ENCODE assay signal across 10 cellular contexts in the genomic region with DNA sequence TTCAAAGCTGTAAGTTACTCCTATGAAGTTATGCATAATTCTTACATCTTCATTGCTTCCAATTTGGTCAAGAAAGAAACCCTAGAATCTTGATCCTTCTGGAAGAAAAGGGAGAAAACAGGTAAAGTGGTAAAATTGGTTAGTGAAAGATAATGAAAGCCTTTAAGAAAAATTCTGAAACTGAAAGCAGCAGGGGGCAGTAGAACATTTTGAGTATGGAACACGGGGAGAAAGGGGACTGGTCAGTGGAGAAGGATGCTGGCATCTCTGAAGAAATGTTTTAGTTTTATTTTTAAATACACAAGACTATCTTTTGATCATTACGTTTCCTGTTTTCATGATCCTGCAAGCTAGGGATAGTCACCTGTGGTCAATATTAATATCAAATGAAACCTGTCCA. TPM values are rescaled to one million over a fixed set of nuclear protein-coding genes. Genes with fewer than 3 reads are reported as not detected.
DNase-seq lines count a peak whose midpoint lies in the region; ATAC-seq and TF ChIP-seq lines count a peak whose summit lies in the region.
"Had no signal": no experiment of that assay in that cellular context is flagged by ENCODE, and none has a peak within 500 bp of the region (broad histone marks: within the 10 kb centered on the region; RNA-seq: fewer than 3 reads in every experiment).

No MANE protein-coding gene starts in this region.

- peak; percentile 39 for TF ChIP-seq CTCF in cardiac fibroblast (IDR thresholded peaks at IDR 0.05; ENCODE audit: low read depth, low read length)
- TF ChIP-seq CTCF in neural progenitor cell (IDR thresholded peaks at IDR 0.05): peak; percentile 14

- no peak overlapping the region for H3K4me2 ChIP-seq in neural progenitor cell

- H3K4me3 ChIP-seq in cardiac fibroblast (replicated peaks in 1 of 2; ENCODE audit: low read depth in 2 of 2, low read length in 2 of 2) (no peak overlapping the region), neural progenitor cell (no peak overlapping the region)

- no peaks in the 10 kb centered on the region for H3K79me2 ChIP-seq in neural progenitor cell (ENCODE audit: low read depth)

- H2AFZ ChIP-seq in neural progenitor cell (replicated peaks): no peak overlapping the region

- H3K27me3 Mint-ChIP-seq in neural progenitor cell (ENCODE audit: insufficient read depth, low read depth): no peaks in the 10 kb centered on the region
- no peaks in the 10 kb centered on the region for H3K27me3 Mint-ChIP-seq in stimulated activated naive CD8-positive, alpha-beta T cell treated with anti-CD3 and anti-CD28 coated beads, Interleukin-15, amount 100 ng/mL, for 72 hours
- no peaks in the 10 kb centered on the region for H3K27me3 Mint-ChIP-seq in activated T-cell treated with anti-CD3 and anti-CD28 coated beads, Interleukin-2, amount 50 U/mL, for 4 hours (ENCODE audit: low read depth)

- H3K27me3 ChIP-seq in neural progenitor cell: no peaks in the 10 kb centered on the region

- no peaks in the 10 kb centered on the region for H3K36me3 ChIP-seq in neural progenitor cell

- H3K9me3 Mint-ChIP-seq in neural progenitor cell: peaks cover 8% of the 10 kb centered on the region
- H3K9me3 Mint-ChIP-seq in stimulated activated naive CD8-positive, alpha-beta T cell treated with anti-CD3 and anti-CD28 coated beads, Interleukin-15, amount 100 ng/mL, for 72 hours: peaks cover 13 to 21% of the 10 kb centered on the region in 2 donors
- H3K9me3 Mint-ChIP-seq in activated T-cell treated with anti-CD3 and anti-CD28 coated beads, Interleukin-2, amount 50 U/mL, for 4 hours: no peaks in the 10 kb centered on the region

- no peaks in the 10 kb centered on the region for H4K20me1 ChIP-seq in neural progenitor cell (ENCODE audit: low read depth)

- no peak overlapping the region for H3K4me3 Mint-ChIP-seq in neural progenitor cell
- no peak overlapping the region for H3K4me3 Mint-ChIP-seq in stimulated activated naive CD8-positive, alpha-beta T cell treated with anti-CD3 and anti-CD28 coated beads, Interleukin-15, amount 100 ng/mL, for 72 hours
- H3K4me3 Mint-ChIP-seq in activated T-cell treated with anti-CD3 and anti-CD28 coated beads, Interleukin-2, amount 50 U/mL, for 4 hours: no peak overlapping the region

- peaks cover 2% of the 10 kb centered on the region for H3K4me1 Mint-ChIP-seq in neural progenitor cell
- no peaks in the 10 kb centered on the region for H3K4me1 Mint-ChIP-seq in stimulated activated naive CD8-positive, alpha-beta T cell treated with anti-CD3 and anti-CD28 coated beads, Interleukin-15, amount 100 ng/mL, for 72 hours
- no peaks in the 10 kb centered on the region for H3K4me1 Mint-ChIP-seq in activated T-cell treated with anti-CD3 and anti-CD28 coated beads, Interleukin-2, amount 50 U/mL, for 4 hours (ENCODE audit: low read depth)

- H3K27ac ChIP-seq in neural progenitor cell: no peak overlapping the region

- peaks cover 22% of the 10 kb centered on the region for H3K36me3 Mint-ChIP-seq in neural progenitor cell
- H3K36me3 Mint-ChIP-seq in activated T-cell treated with anti-CD3 and anti-CD28 coated beads, Interleukin-2, amount 50 U/mL, for 4 hours (ENCODE audit: insufficient read depth): no peaks in the 10 kb centered on the region

- H3K27ac Mint-ChIP-seq in neural progenitor cell: no peak overlapping the region
- no peak overlapping the region for H3K27ac Mint-ChIP-seq in stimulated activated naive CD8-positive, alpha-beta T cell treated with anti-CD3 and anti-CD28 coated beads, Interleukin-15, amount 100 ng/mL, for 72 hours

- ATAC-seq in stimulated activated naive CD8-positive, alpha-beta T cell treated with anti-CD3 and anti-CD28 coated beads, Interleukin-15, amount 100 ng/mL, for 72 hours: no peak
- ATAC-seq in activated T-cell treated with anti-CD3 and anti-CD28 coated beads, Interleukin-2, amount 50 U/mL, for 4 hours: no peak

- no peak overlapping the region for H3K9ac ChIP-seq in neural progenitor cell

- H3K9me3 ChIP-seq in neural progenitor cell (ENCODE audit: low read depth): no peaks in the 10 kb centered on the region

- H3F3A ChIP-seq in neural progenitor cell (ENCODE audit: low read depth): no peaks in the 10 kb centered on the region

- DNase-seq in ELR (ENCODE audit: low read depth) (peak; percentile 23), NCI-H2081 (lab: John Stamatoyannopoulos, UW) (peak; percentile 42 to 70), cardiac fibroblast (ENCODE audit: low read depth in 2 of 2) (peak; percentile 64 to 69), neural progenitor cell (ENCODE audit: low spot score) (no peak), islet precursor cell (no peak), mucosa of gallbladder (ENCODE audit: low spot score) (no peak)
- DNase-seq in stimulated activated naive CD8-positive, alpha-beta T cell treated with anti-CD3 and anti-CD28 coated beads, Interleukin-15, amount 100 ng/mL, for 72 hours: no peak
- no peak for DNase-seq in activated T-cell treated with anti-CD3 and anti-CD28 coated beads, Interleukin-2, amount 50 U/mL, for 4 hours
- DNase-seq: activated CD4-positive, CD25-positive, alpha-beta regulatory T cell treated with anti-CD3 and anti-CD28 coated beads, Interleukin-2, amount 50 U/mL, for 72 hours; occipital lobe had no signal

- H3K4me1 ChIP-seq in neural progenitor cell: no peaks in the 10 kb centered on the region

RNA-seq across cellular contexts. Expression of a gene that starts 54.3 kb away (rescaled TPM):
- total RNA-seq in neural progenitor cell (ENCODE audit: low replicate concordance): 1.2 and 3.0 TPM in 2 replicates
- total RNA-seq in mucosa of gallbladder: 19.1 TPM
- under 1 TPM in 1 of 3 donors, not detected in 2; 0.11 TPM for total RNA-seq in activated T-cell treated with anti-CD3 and anti-CD28 coated beads, Interleukin-2, amount 50 U/mL, for 4 hours

Comparison
In these comparisons a context has a peak if more than half of its experiments do, and no peak if none do; other contexts are left out.
1. DNase-seq: peak in ELR (single experiment), NCI-H2081 (2 of 2) and cardiac fibroblast (2 of 2); none in neural progenitor cell (single experiment), islet precursor cell (single experiment), mucosa of gallbladder (single experiment), stimulated activated naive CD8-positive, alpha-beta T cell treated with anti-CD3 and anti-CD28 coated beads, Interleukin-15, amount 100 ng/mL, for 72 hours (0 of 2) and activated T-cell treated with anti-CD3 and anti-CD28 coated beads, Interleukin-2, amount 50 U/mL, for 4 hours (single experiment).